In the genomic region with DNA sequence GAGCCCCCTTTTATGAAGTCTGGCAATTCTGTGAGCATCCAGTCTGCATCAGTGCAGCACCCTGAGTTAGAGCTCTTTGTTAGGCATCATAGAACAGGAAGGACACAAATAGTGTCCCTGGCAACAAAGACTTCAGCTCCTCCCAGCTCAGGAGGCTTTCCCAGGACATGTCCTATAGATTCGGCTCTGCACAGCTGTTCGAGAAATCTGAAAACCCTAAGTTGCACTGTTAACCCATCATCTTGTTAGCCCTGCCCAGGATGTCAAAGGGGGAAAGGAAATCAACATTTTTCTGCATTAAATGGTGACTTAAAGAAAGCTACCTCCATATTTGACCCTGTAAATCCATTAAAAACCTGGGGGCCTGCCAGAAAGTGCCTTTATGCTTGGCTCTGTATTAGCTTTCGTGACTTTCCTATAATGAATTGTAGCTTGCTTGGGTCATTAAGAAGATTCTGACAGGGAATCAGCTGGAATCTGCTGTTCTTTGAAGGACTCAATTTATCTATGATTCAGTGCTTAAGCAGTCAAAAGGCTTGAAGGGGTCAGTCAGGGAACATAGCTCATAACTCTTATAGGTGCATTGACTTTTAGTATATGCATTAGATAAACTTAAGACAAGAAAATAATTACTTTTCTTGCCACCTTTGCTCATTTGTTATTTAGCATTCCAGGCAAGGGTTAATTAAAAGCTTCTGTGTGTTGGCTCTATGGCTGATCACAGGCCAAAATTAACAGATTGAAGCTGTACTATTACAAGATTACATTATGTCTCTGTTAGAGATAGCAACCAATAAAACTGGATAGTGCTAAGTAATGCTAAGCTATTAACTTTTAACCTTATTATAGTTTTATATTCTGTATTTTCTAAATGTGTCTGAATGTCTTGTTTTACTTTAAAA, we compare ENCODE assay signal across 15 cellular contexts. TPM values are rescaled to one million over a fixed set of nuclear protein-coding genes. Genes with fewer than 3 reads are reported as not detected.
DNase-seq lines count a peak whose midpoint lies in the region; TF ChIP-seq lines count a peak whose summit lies in the region.
"Had no signal": no experiment of that assay in that cellular context is flagged by ENCODE, and none has a peak within 500 bp of the region (broad histone marks: within the 10 kb centered on the region; RNA-seq: fewer than 3 reads in every experiment).

No MANE protein-coding gene starts in this region.

- no peaks in the 10 kb centered on the region for H3K27me3 ChIP-seq in H9 (ENCODE audit: insufficient read depth, low read length)
- H3K27me3 ChIP-seq in effector memory CD4-positive, alpha-beta T cell (replicated peaks; ENCODE audit: control insufficient read depth, insufficient read depth, low read length, poor library complexity, severe bottlenecking), result no peaks in the 10 kb centered on the region

- no peak overlapping the region for H2BK12ac ChIP-seq in H9 (ENCODE audit: insufficient read length, low read depth, low read length)

- H3K4me1 Mint-ChIP-seq in H9 (peaks cover 15 to 25% of the 10 kb centered on the region in 2 experiments), MCF 10A (ENCODE audit: insufficient read depth, unreplicated experiment) (no peaks in the 10 kb centered on the region)

- no peak overlapping the region for H3K18ac ChIP-seq in H9 (ENCODE audit: insufficient read length, low read depth, low read length)

- no peaks in the 10 kb centered on the region for H3K4me1 ChIP-seq in H9 (ENCODE audit: insufficient read depth, low read length)
- H3K4me1 ChIP-seq in effector memory CD4-positive, alpha-beta T cell (ENCODE audit: control insufficient read depth, insufficient read depth, low read length, poor library complexity, severe bottlenecking), result no peaks in the 10 kb centered on the region

- H2BK120ac ChIP-seq in H9 (ENCODE audit: low read depth, low read length, poor library complexity, severe bottlenecking), result no peak overlapping the region

- H3K9me3 Mint-ChIP-seq in H9 (no peaks in the 10 kb centered on the region), MCF 10A (ENCODE audit: unreplicated experiment) (no peaks in the 10 kb centered on the region)
- H3K9me3 Mint-ChIP-seq: CD14-positive monocyte had no signal

- no peak overlapping the region for H3K27ac ChIP-seq in H9 (ENCODE audit: insufficient read length, low read depth, low read length)
- H3K27ac ChIP-seq in effector memory CD4-positive, alpha-beta T cell (ENCODE audit: insufficient read depth, low read length, poor library complexity, severe bottlenecking), result no peak overlapping the region
- H3K27ac ChIP-seq: RWPE1 had no signal

- H3K56ac ChIP-seq in H9 (ENCODE audit: insufficient read length, low read depth, low read length), result no peak overlapping the region

- H2AK5ac ChIP-seq in H9 (ENCODE audit: insufficient read length, low read length), result no peak overlapping the region

- intact Hi-C loops in MCF 10A (cut with micrococcal nuclease), result loop anchor here (5.0 to 10.0 kb wide), 2 partner anchors 187 to 460 kb away; no protein-coding TSS in a partner anchor

- DNase-seq in AG08395 (ENCODE audit: low spot score), result peak; percentile 41
- no peak for DNase-seq in H9
- peak; percentile 21 for DNase-seq in amniotic epithelial cell (ENCODE audit: low read depth)
- peak; percentile 74 for DNase-seq in iris pigment epithelial cell (ENCODE audit: low read depth)
- no peak for DNase-seq in foreskin melanocyte
- DNase-seq in GM19240 (ENCODE audit: insufficient read length, low spot score), result no peak
- DNase-seq in MCF 10A (ENCODE audit: unreplicated experiment), result no peak
- no peak for DNase-seq in effector memory CD4-positive, alpha-beta T cell
- DNase-seq: activated CD8-positive, alpha-beta memory T cell treated with anti-CD3 and anti-CD28 coated beads, Interleukin-2, amount 50 U/mL, for 4 hours; amygdala; NCI-H2107; stimulated activated CD4-positive, alpha-beta T cell treated with anti-CD3 and anti-CD28 coated beads, Interleukin-12 subunit alpha, Interleukin-12 subunit beta, amount 100 ng/mL, for 4 hours had no signal

- H4K8ac ChIP-seq in H9 (replicated peaks; ENCODE audit: insufficient read length, low read depth, low read length), result no peak overlapping the region

- POLR2A ChIA-PET in MCF 10A (lab: Yijun Ruan, JAX), result interaction anchor here (0.6 kb wide), 2 partner anchors 132 to 190 kb away, joined by 3 read pairs; no protein-coding TSS in a partner anchor

- peak overlapping the region; percentile 75 for H2BK20ac ChIP-seq in H9 (ENCODE audit: low read depth, low read length, poor library complexity, severe bottlenecking)

- H3K36me3 ChIP-seq in effector memory CD4-positive, alpha-beta T cell (ENCODE audit: control insufficient read depth, insufficient read depth, low read length), result no peaks in the 10 kb centered on the region

- no peak overlapping the region for H2BK5ac ChIP-seq in H9 (ENCODE audit: insufficient read length, low read length)

- no peaks in the 10 kb centered on the region for H3K23me2 ChIP-seq in H9 (ENCODE audit: insufficient read length, low read depth, low read length, poor library complexity, severe bottlenecking)

- H3K4ac ChIP-seq in H9 (ENCODE audit: low read depth, low read length), result no peak overlapping the region

- no peak overlapping the region for H4K91ac ChIP-seq in H9 (ENCODE audit: insufficient read length, low read depth, low read length)

- no peaks in the 10 kb centered on the region; the same call in 1 of the 2 replicates for H3K27me3 Mint-ChIP-seq in H9 (ENCODE audit: low read depth)
- peaks cover 12% of the 10 kb centered on the region for H3K27me3 Mint-ChIP-seq in MCF 10A (ENCODE audit: insufficient read depth, unreplicated experiment)

- no peaks in the 10 kb centered on the region for H3K79me2 ChIP-seq in H9 (ENCODE audit: insufficient read depth, low read length)

- H2AFZ ChIP-seq in H9 (ENCODE audit: low read length), result no peak overlapping the region

- no peaks in the 10 kb centered on the region for H4K20me1 ChIP-seq in H9 (ENCODE audit: control insufficient read depth, insufficient read depth, insufficient read length)

- H3K23ac ChIP-seq in H9 (ENCODE audit: insufficient read length, low read depth, low read length), result no peak overlapping the region

- WGBS in H9 (ENCODE audit: extremely low coverage, insufficient read length, low lambda C conversion rate), result no CpG with 5 or more reads among the region's 3 CpGs

- H4K5ac ChIP-seq in H9 (ENCODE audit: insufficient read length, low read depth, low read length), result no peak overlapping the region

- H3K79me1 ChIP-seq in H9 (ENCODE audit: insufficient read depth, low read depth, low read length, poor library complexity, severe bottlenecking), result no peaks in the 10 kb centered on the region

- H3T11ph ChIP-seq in H9 (ENCODE audit: low read length), result no peak overlapping the region

- CTCF ChIA-PET in MCF 10A (lab: Yijun Ruan, JAX), result interaction anchor here (0.6 to 9.7 kb wide), 16 partner anchors 10 to 706 kb away, joined by 3 to 145 read pairs (median 4); partner anchors contain the start of gene ERMN

- H3K4me3 Mint-ChIP-seq in H9, result no peak overlapping the region
- H3K4me3 Mint-ChIP-seq in MCF 10A (ENCODE audit: unreplicated experiment), result no peak overlapping the region
- H3K4me3 Mint-ChIP-seq: CD14-positive monocyte had no signal

- no peak for TF ChIP-seq CTCF in H9 (conservative IDR thresholded peaks at IDR 0.05)
- no peak for TF ChIP-seq CTCF in MCF 10A (IDR thresholded peaks at IDR 0.05; ENCODE audit: unreplicated experiment)

- BruUV-seq in MCF 10A (replicated peaks; lab: Mats Ljungman, UMichigan), result no TSS peak

- no peaks in the 10 kb centered on the region for H3K36me3 Mint-ChIP-seq in H9 (ENCODE audit: insufficient read depth in 1 of 3, low read depth in 3 of 3)
- no peaks in the 10 kb centered on the region for H3K36me3 Mint-ChIP-seq in MCF 10A (ENCODE audit: insufficient read depth, unreplicated experiment)
- H3K36me3 Mint-ChIP-seq: CD14-positive monocyte had no signal

- no peak overlapping the region for H3K4me2 ChIP-seq in H9 (ENCODE audit: insufficient read depth, insufficient read length, low read length)

- H3K9me3 ChIP-seq in H9 (ENCODE audit: control insufficient read depth, low read depth, low read length), result no peaks in the 10 kb centered on the region
- no peaks in the 10 kb centered on the region for H3K9me3 ChIP-seq in effector memory CD4-positive, alpha-beta T cell (ENCODE audit: control insufficient read depth, low read length)

- H3K14ac ChIP-seq in H9 (ENCODE audit: insufficient read depth, low read length), result no peak overlapping the region

- H3K9ac ChIP-seq in H9 (ENCODE audit: extremely low read depth, insufficient read length, low read length), result no peak overlapping the region

- H3K27ac Mint-ChIP-seq in H9, result no peak overlapping the region; a peak in 1 of 7 replicates
- H3K27ac Mint-ChIP-seq in MCF 10A (ENCODE audit: low read depth, unreplicated experiment), result no peak overlapping the region
- H3K27ac Mint-ChIP-seq: CD14-positive monocyte had no signal

- no peak overlapping the region for H2BK15ac ChIP-seq in H9 (ENCODE audit: low read depth, low read length)

- H3K4me3 ChIP-seq in effector memory CD4-positive, alpha-beta T cell (ENCODE audit: insufficient read depth, low read depth, low read length, poor library complexity, severe bottlenecking), result no peak overlapping the region

RNA-seq across cellular contexts. Expression of gene ERMN, which starts 20.6 kb away (rescaled TPM):
- total RNA-seq in H9 (2021) (0.29 and 0.48 TPM in 2 replicates), MCF 10A (2022) (not detected in 2 replicates)
- total RNA-seq: endothelial cell of umbilical vein had no signal

RNA-seq across cellular contexts. Expression of gene GALNT5, which starts 47.6 kb away (rescaled TPM):
- total RNA-seq in H9 (2021) (0.13 and 0.17 TPM in 2 replicates), MCF 10A (2022) (not detected in 2 replicates)
- total RNA-seq: endothelial cell of umbilical vein had no signal

Comparison
In these comparisons a context has a peak if more than half of its experiments do, and no peak if none do; other contexts are left out.
1. DNase-seq: peak in AG08395 (single experiment), amniotic epithelial cell (single experiment) and iris pigment epithelial cell (single experiment); none in H9 (single experiment), foreskin melanocyte (single experiment), GM19240 (single experiment), MCF 10A (single experiment) and effector memory CD4-positive, alpha-beta T cell (0 of 3).